Comparison of ENCODE assay signal across 28 cellular contexts in genomic region chr6:168660400-168660945, GRCh38.
DNase-seq lines count a peak whose midpoint lies in the region; ATAC-seq, FAIRE-seq and TF ChIP-seq lines count a peak whose summit lies in the region.
"Had no signal": no experiment of that assay in that cellular context is flagged by ENCODE, and none has a peak within 500 bp of the region (broad histone marks: within the 10 kb centered on the region; RNA-seq: fewer than 3 reads in every experiment).

No MANE protein-coding gene starts in this region.

- TF ChIP-seq EP300 in K562 (IDR thresholded peaks at IDR 0.05; ENCODE audit: low read length): no peak
- TF ChIP-seq EP300 in sigmoid colon (IDR thresholded peaks at IDR 0.05): no peak

- H3K27ac Mint-ChIP-seq in H9: peak overlapping the region in 1 of 3 experiments; percentile 40; a peak in 1 of 7 replicates
- H3K27ac Mint-ChIP-seq: CD4-positive, alpha-beta memory T cell; CD4-positive, CD25-positive, alpha-beta regulatory T cell had no signal

- H3K9me2 ChIP-seq in Karpas-422 (replicated peaks; ENCODE audit: insufficient read depth, low read length): no peaks in the 10 kb centered on the region

- H3K23ac ChIP-seq in H9 (ENCODE audit: insufficient read length, low read depth, low read length): no peak overlapping the region

- H3K27me3 Mint-ChIP-seq in H9 (ENCODE audit: low read depth): no peaks in the 10 kb centered on the region; the same call in none of the 2 replicates
- H3K27me3 Mint-ChIP-seq: CD4-positive, CD25-positive, alpha-beta regulatory T cell had no signal

- in situ Hi-C loops in K562 (cut with MboI): no loop called here

- no peaks in the 10 kb centered on the region for H3K23me2 ChIP-seq in H9 (ENCODE audit: insufficient read length, low read depth, low read length, poor library complexity, severe bottlenecking)

- no peak for FAIRE-seq in K562 (lab: Jason Lieb, UNC)
- FAIRE-seq: A204.1, GM18507 had no signal

- H3K27me3 ChIP-seq in H9 (ENCODE audit: insufficient read depth, low read length) (no peaks in the 10 kb centered on the region), K562 (ENCODE audit: control insufficient read depth in 2 of 2, insufficient read depth in 2 of 2, low read length in 2 of 2) (peaks cover 0 to 17% of the 10 kb centered on the region in 2 experiments; a peak in 1 of 5 replicates), sigmoid colon (no peaks in the 10 kb centered on the region), Karpas-422 (ENCODE audit: low read length) (no peaks in the 10 kb centered on the region), left lung (peaks cover 0 to 8% of the 10 kb centered on the region in 2 donors)
- H3K27me3 ChIP-seq: BE2C, BLaER1 had no signal

- TF ChIP-seq POLR2A in K562 (conservative IDR thresholded peaks at IDR 0.05) (no peak), sigmoid colon (IDR thresholded peaks at IDR 0.05) (no peak)

- peaks cover 11 to 15% of the 10 kb centered on the region in 2 experiments for H3K4me1 Mint-ChIP-seq in H9
- H3K4me1 Mint-ChIP-seq: CD14-positive monocyte; CD4-positive, alpha-beta memory T cell; CD4-positive, CD25-positive, alpha-beta regulatory T cell; CD8-positive, alpha-beta memory T cell had no signal

- H3K9me3 ChIP-seq in H9 (ENCODE audit: control insufficient read depth, low read depth, low read length) (no peaks in the 10 kb centered on the region), K562 (replicated peaks; ENCODE audit: control insufficient read depth, insufficient read depth, low read depth, low read length) (peaks cover 3% of the 10 kb centered on the region; the same call in 1 of the 2 replicates), sigmoid colon (no peaks in the 10 kb centered on the region), Karpas-422 (ENCODE audit: low read length) (no peaks in the 10 kb centered on the region; the same call in 1 of the 2 replicates), left lung (peaks cover 0 to 11% of the 10 kb centered on the region in 2 donors)
- H3K9me3 ChIP-seq: BE2C had no signal

- H3K4ac ChIP-seq in H9 (ENCODE audit: low read depth, low read length): no peak overlapping the region

- intact Hi-C loops in K562 (cut with micrococcal nuclease) (no loop called here), sigmoid colon (cut with DNase I) (loop anchor here (10.0 kb wide), 1 partner anchor 194 kb away; no protein-coding TSS in a partner anchor), left lung (cut with DNase I) (no loop called here)

- no peak for TF ChIP-seq RAD21 in K562 (CRISPR knock-in tag; conservative IDR thresholded peaks at IDR 0.05 in 1 of 2, IDR thresholded peaks at IDR 0.05 in 1 of 2)

- no peak overlapping the region for H2BK20ac ChIP-seq in H9 (ENCODE audit: low read depth, low read length, poor library complexity, severe bottlenecking)

- no peaks in the 10 kb centered on the region for H4K20me1 ChIP-seq in H9 (ENCODE audit: control insufficient read depth, insufficient read depth, insufficient read length)
- no peaks in the 10 kb centered on the region; the same call in 1 of the 2 replicates for H4K20me1 ChIP-seq in K562 (replicated peaks; ENCODE audit: control insufficient read depth, insufficient read depth, low read length)
- no peaks in the 10 kb centered on the region for H4K20me1 ChIP-seq in Karpas-422 (ENCODE audit: insufficient read depth, low read depth, low read length)
- H4K20me1 ChIP-seq: BLaER1 had no signal

- BruUV-seq in K562 (replicated peaks; lab: Mats Ljungman, UMichigan): no TSS peak

- H3K4me3 Mint-ChIP-seq in H9: no peak overlapping the region
- H3K4me3 Mint-ChIP-seq: CD14-positive monocyte; CD4-positive, alpha-beta memory T cell; CD4-positive, CD25-positive, alpha-beta regulatory T cell; CD8-positive, alpha-beta memory T cell had no signal

- no peak overlapping the region for H2AK5ac ChIP-seq in H9 (ENCODE audit: insufficient read length, low read length)

- no peak overlapping the region for H2BK15ac ChIP-seq in H9 (ENCODE audit: low read depth, low read length)

- no peak overlapping the region for H3K56ac ChIP-seq in H9 (ENCODE audit: insufficient read length, low read depth, low read length)

- DNase-seq in H9: no peak
- DNase-seq in K562 (ENCODE audit: extremely low read depth in 1 of 4, low spot score in 3 of 4): no peak
- peak; percentile 39 for DNase-seq in islet precursor cell
- DNase-seq in sigmoid colon: peak; percentile 24
- no peak for DNase-seq in activated CD4-positive, alpha-beta T cell treated with anti-CD3 and anti-CD28 coated beads for 1 hour
- no peak for DNase-seq in mesenteric fat pad (ENCODE audit: low spot score)
- DNase-seq in Karpas-422: no peak
- DNase-seq in left lung: no peak
- DNase-seq: 8988T; ACHN; BE2C; C1 segment of cervical spinal cord; CD4-positive, alpha-beta memory T cell; CD4-positive, CD25-positive, alpha-beta regulatory T cell; CD8-positive, alpha-beta memory T cell; COR-L47; DMS 273 treated with DMSO at 0.1 percent for 48 hours; DMS153; DMS53; DMS79; DND-41; EL; GDM1 had no signal

- H3K27ac ChIP-seq in H9 (ENCODE audit: insufficient read length, low read depth, low read length): no peak overlapping the region
- H3K27ac ChIP-seq in K562 (ENCODE audit: extremely low read depth, low read depth, low read length): no peak overlapping the region
- no peak overlapping the region for H3K27ac ChIP-seq in sigmoid colon
- H3K27ac ChIP-seq in Karpas-422 (ENCODE audit: low read length): no peak overlapping the region
- no peak overlapping the region for H3K27ac ChIP-seq in left lung
- H3K27ac ChIP-seq: BLaER1 had no signal

- no peak overlapping the region for H3K18ac ChIP-seq in H9 (ENCODE audit: insufficient read length, low read depth, low read length)

- ATAC-seq in K562 (no peak), left lung (no peak)
- ATAC-seq: GM12878 had no signal

- no peak overlapping the region for H2BK120ac ChIP-seq in H9 (ENCODE audit: low read depth, low read length, poor library complexity, severe bottlenecking)

- TF ChIP-seq CTCF in H9 (conservative IDR thresholded peaks at IDR 0.05) (no peak), K562 (IDR thresholded peaks at IDR 0.05 in 2 of 3, conservative IDR thresholded peaks at IDR 0.05 in 1 of 3; ENCODE audit: insufficient read depth in 2 of 3, low read depth in 1 of 3, low read length in 3 of 3) (no peak), sigmoid colon (IDR thresholded peaks at IDR 0.05) (no peak), left lung (IDR thresholded peaks at IDR 0.05) (no peak)

- H3K4me2 ChIP-seq in H9 (ENCODE audit: insufficient read depth, insufficient read length, low read length) (no peak overlapping the region), K562 (ENCODE audit: insufficient read depth, low read length) (no peak overlapping the region), Karpas-422 (ENCODE audit: low read depth, low read length, poor library complexity, severe bottlenecking) (no peak overlapping the region)
- H3K4me2 ChIP-seq: BLaER1 had no signal

- peaks cover 18 to 32% of the 10 kb centered on the region in 2 experiments; a peak in 4 of 5 replicates for H3K9me3 Mint-ChIP-seq in H9

- H2BK12ac ChIP-seq in H9 (ENCODE audit: insufficient read length, low read depth, low read length): no peak overlapping the region

- no peaks in the 10 kb centered on the region for H3K79me1 ChIP-seq in H9 (ENCODE audit: insufficient read depth, low read depth, low read length, poor library complexity, severe bottlenecking)

- H2AFZ ChIP-seq in H9 (ENCODE audit: low read length): no peak overlapping the region
- H2AFZ ChIP-seq in K562 (ENCODE audit: low read depth, low read length): no peak overlapping the region
- H2AFZ ChIP-seq in Karpas-422 (ENCODE audit: low read length): no peak overlapping the region

- POLR2A ChIA-PET in K562 (lab: Yijun Ruan, JAX): no interaction called here

- H3K79me2 ChIP-seq in H9 (ENCODE audit: insufficient read depth, low read length): no peaks in the 10 kb centered on the region
- H3K79me2 ChIP-seq in K562 (ENCODE audit: control insufficient read depth, insufficient read depth, low read length): no peaks in the 10 kb centered on the region
- no peaks in the 10 kb centered on the region for H3K79me2 ChIP-seq in Karpas-422 (ENCODE audit: low read length)

- peaks cover 0 to 20% (median 19%) of the 10 kb centered on the region in 3 experiments; a peak in 4 of 7 replicates for H3K36me3 Mint-ChIP-seq in H9 (ENCODE audit: insufficient read depth in 1 of 3, low read depth in 3 of 3)
- H3K36me3 Mint-ChIP-seq: CD14-positive monocyte; CD4-positive, alpha-beta memory T cell; CD4-positive, CD25-positive, alpha-beta regulatory T cell; CD8-positive, alpha-beta memory T cell had no signal

- peak overlapping the region; percentile 27; the same call in 1 of the 2 replicates for H3K14ac ChIP-seq in H9 (ENCODE audit: insufficient read depth, low read length)

- no CpG with 5 or more reads among the region's 14 CpGs for WGBS in H9 (ENCODE audit: extremely low coverage, insufficient read length, low lambda C conversion rate)
- WGBS in K562 (ENCODE audit: insufficient coverage, low coverage, missing lambda C conversion rate): 22% methylated on average over 14 of the region's 14 CpGs
- WGBS in sigmoid colon, 2 donors: 94 to 95% methylated on average over 14 of the region's 14 CpGs

- no peaks in the 10 kb centered on the region for H3K9me1 ChIP-seq in K562 (ENCODE audit: control insufficient read depth, insufficient read depth, low read length)

- H3T11ph ChIP-seq in H9 (ENCODE audit: low read length): no peak overlapping the region

- H3K9ac ChIP-seq in H9 (ENCODE audit: extremely low read depth, insufficient read length, low read length) (no peak overlapping the region), K562 (ENCODE audit: insufficient read depth in 1 of 2, low read depth in 2 of 2, low read length in 2 of 2) (no peak overlapping the region), Karpas-422 (ENCODE audit: low read length) (no peak overlapping the region)
- H3K9ac ChIP-seq: BLaER1 had no signal

- CTCF ChIA-PET in K562 (lab: Yijun Ruan, JAX; ENCODE audit: low intra/inter-chr PET ratio): no interaction called here

- H2BK5ac ChIP-seq in H9 (ENCODE audit: insufficient read length, low read length): no peak overlapping the region

- H3K4me1 ChIP-seq in H9 (ENCODE audit: insufficient read depth, low read length) (no peaks in the 10 kb centered on the region), K562 (replicated peaks in 1 of 2; ENCODE audit: control insufficient read depth in 2 of 2, insufficient read depth in 2 of 2, low read length in 2 of 2) (peaks cover 0 to 4% of the 10 kb centered on the region in 2 experiments; a peak in 1 of 5 replicates), sigmoid colon (no peaks in the 10 kb centered on the region), Karpas-422 (ENCODE audit: low read length) (no peaks in the 10 kb centered on the region), left lung (no peaks in the 10 kb centered on the region)
- H3K4me1 ChIP-seq: BE2C had no signal

- no peaks in the 10 kb centered on the region for H3K36me3 ChIP-seq in K562 (ENCODE audit: control insufficient read depth, insufficient read depth, low read length)
- peaks cover 0 to 2% (median 0%) of the 10 kb centered on the region in 4 donors for H3K36me3 ChIP-seq in sigmoid colon
- H3K36me3 ChIP-seq in Karpas-422 (ENCODE audit: insufficient read depth, low read length): no peaks in the 10 kb centered on the region
- H3K36me3 ChIP-seq in left lung: no peaks in the 10 kb centered on the region
- H3K36me3 ChIP-seq: BE2C, BLaER1 had no signal

- H4K8ac ChIP-seq in H9 (replicated peaks; ENCODE audit: insufficient read length, low read depth, low read length): no peak overlapping the region

- H3K4me3 ChIP-seq in K562: no peak overlapping the region
- no peak overlapping the region for H3K4me3 ChIP-seq in sigmoid colon
- H3K4me3 ChIP-seq in Karpas-422 (ENCODE audit: low read length): no peak overlapping the region
- no peak overlapping the region for H3K4me3 ChIP-seq in left lung
- H3K4me3 ChIP-seq: BLaER1, GM12878 had no signal

- no peak overlapping the region for H4K91ac ChIP-seq in H9 (ENCODE audit: insufficient read length, low read depth, low read length)

- no peak overlapping the region for H4K5ac ChIP-seq in H9 (ENCODE audit: insufficient read length, low read depth, low read length)

Comparison
In these comparisons a context has a peak if more than half of its experiments do, and no peak if none do; other contexts are left out.
1. DNase-seq: peak in islet precursor cell (single experiment) and sigmoid colon (single experiment); none in H9 (single experiment), K562 (0 of 4), activated CD4-positive, alpha-beta T cell treated with anti-CD3 and anti-CD28 coated beads for 1 hour (single experiment), mesenteric fat pad (single experiment), Karpas-422 (single experiment) and left lung (0 of 2).